8 cellular contexts compared by ENCODE assay signal in the genomic region with DNA sequence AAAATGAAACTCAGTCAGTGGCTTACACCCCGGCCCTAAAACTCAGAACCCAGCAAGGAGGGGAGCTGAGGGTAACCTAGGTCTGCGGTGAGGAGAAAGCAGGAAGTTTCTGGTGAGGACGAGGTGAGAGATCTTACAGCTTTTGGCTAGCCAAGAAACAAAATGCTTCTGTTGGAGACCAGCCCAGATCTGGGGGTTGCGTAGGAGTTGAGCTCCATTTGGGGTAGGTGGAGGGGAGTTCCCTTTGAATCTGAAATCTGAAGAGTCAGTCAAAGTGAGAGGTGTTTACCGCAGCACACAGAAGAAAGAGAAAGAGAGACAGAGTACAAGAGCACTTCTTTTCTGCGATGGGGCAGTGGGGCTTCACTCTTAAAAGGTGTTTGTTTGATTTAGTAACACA. TPM values are rescaled to one million over a fixed set of nuclear protein-coding genes. Genes with fewer than 3 reads are reported as not detected.
A peak's percentile ranks its signal among the peaks of the same experiment; 100 is the strongest.
DNase-seq lines count a peak whose midpoint lies in the region; ATAC-seq, FAIRE-seq and TF ChIP-seq lines count a peak whose summit lies in the region.

No MANE protein-coding gene starts in this region.

- no peaks in the 10 kb centered on the region for H3K4me1 ChIP-seq in mucosa of descending colon (ENCODE audit: low read depth)
- no peaks in the 10 kb centered on the region for H3K4me1 ChIP-seq in SJCRH30
- H3K4me1 ChIP-seq in right atrium auricular region, result peaks cover 0 to 9% of the 10 kb centered on the region in 2 donors
- no peaks in the 10 kb centered on the region for H3K4me1 ChIP-seq in kidney (ENCODE audit: control insufficient read depth in 1 of 2, insufficient read depth in 1 of 2, low read depth in 1 of 2, low read length in 2 of 2)

- FAIRE-seq in kidney (lab: Jason Lieb, UNC), result no peak

- H3K27me3 ChIP-seq in SJCRH30, result no peaks in the 10 kb centered on the region
- H3K27me3 ChIP-seq in right atrium auricular region, result no peaks in the 10 kb centered on the region

- ATAC-seq in GM19455 (IDR thresholded peaks at IDR 0.05; ENCODE audit: unreplicated experiment) (peak; percentile 93), HG03520 (IDR thresholded peaks at IDR 0.05; ENCODE audit: unreplicated experiment) (peak; percentile 96), mucosa of descending colon (peak; percentile 20)

- H3K9me3 ChIP-seq in mucosa of descending colon, result no peaks in the 10 kb centered on the region
- H3K9me3 ChIP-seq in SJCRH30 (replicated peaks), result no peaks in the 10 kb centered on the region
- no peaks in the 10 kb centered on the region for H3K9me3 ChIP-seq in right atrium auricular region
- H3K9me3 ChIP-seq in kidney (ENCODE audit: control insufficient read depth in 1 of 2, low read length in 2 of 2), result no peaks in the 10 kb centered on the region

- no peak overlapping the region for H3K4me3 ChIP-seq in mucosa of descending colon
- H3K4me3 ChIP-seq in SJCRH30, result no peak overlapping the region
- H3K4me3 ChIP-seq in right atrium auricular region, result no peak overlapping the region
- H3K4me3 ChIP-seq in kidney (ENCODE audit: low read length in 2 of 2), result no peak overlapping the region

- H3K27ac ChIP-seq in SJCRH30 (no peak overlapping the region), right atrium auricular region (no peak overlapping the region), kidney (ENCODE audit: low read depth in 2 of 2, low read length in 2 of 2) (peak overlapping the region in 1 of 2 donors; percentile 25)

- H3K36me3 ChIP-seq in mucosa of descending colon (ENCODE audit: low read depth) (peaks cover 2% of the 10 kb centered on the region), SJCRH30 (no peaks in the 10 kb centered on the region), right atrium auricular region (no peaks in the 10 kb centered on the region), kidney (ENCODE audit: control insufficient read depth in 1 of 2, insufficient read depth in 2 of 2, low read length in 2 of 2) (no peaks in the 10 kb centered on the region)

- H3K9ac ChIP-seq in kidney (ENCODE audit: low read length in 2 of 2), result no peak overlapping the region

- intact Hi-C loops in mucosa of descending colon (cut with DNase I, micrococcal nuclease), result no loop called here
- intact Hi-C loops in kidney (cut with DNase I), result no loop called here

- DNase-seq in activated CD8-positive, alpha-beta memory T cell treated with anti-CD3 and anti-CD28 coated beads, Interleukin-2, amount 50 U/mL, for 24 hours (ENCODE audit: extremely low read depth), result peak; percentile 77
- DNase-seq in mucosa of descending colon (no peak), SJCRH30 (no peak), right atrium auricular region (ENCODE audit: low spot score) (no peak), hypothalamus (lab: John Stamatoyannopoulos, UW) (no peak), kidney (no peak)

- TF ChIP-seq CTCF in mucosa of descending colon (IDR thresholded peaks at IDR 0.05) (no peak), right atrium auricular region (IDR thresholded peaks at IDR 0.05) (no peak), kidney (IDR thresholded peaks at IDR 0.05; ENCODE audit: borderline replicate concordance, extremely low read depth, insufficient read depth) (no peak)

RNA-seq across cellular contexts. Expression of gene EHF, which starts 29.6 kb away (rescaled TPM):
- total RNA-seq in mucosa of descending colon, result 100 to 1,000 TPM; 125 to 372 (median 259) TPM
- total RNA-seq in SJCRH30 (2014; rRNA removed; shearing (Covaris generic)), result not detected in 2 replicates
- total RNA-seq in right atrium auricular region, result under 1 TPM in 1 of 2 donors, not detected in 1; 0.78 TPM
- 65.5 TPM for total RNA-seq in kidney
- polyA plus RNA-seq in kidney (ENCODE audit: insufficient read depth, low read depth, low replicate concordance), result 4.7 TPM

Comparison
In these comparisons a context has a peak if more than half of its experiments do, and no peak if none do; other contexts are left out.
1. ATAC-seq: peak in every context shown above with its lines; median percentile 96 in HG03520; 93 in GM19455; 20 in mucosa of descending colon.
2. RNA of gene EHF, which starts 29.6 kb away (total RNA-seq): 125 to 372 TPM in mucosa of descending colon and 65.5 TPM in kidney (single experiment); 0.78 TPM in right atrium auricular region and not detected in SJCRH30; every median in the first group is over 10 times any median in the second.